In the genomic region with DNA sequence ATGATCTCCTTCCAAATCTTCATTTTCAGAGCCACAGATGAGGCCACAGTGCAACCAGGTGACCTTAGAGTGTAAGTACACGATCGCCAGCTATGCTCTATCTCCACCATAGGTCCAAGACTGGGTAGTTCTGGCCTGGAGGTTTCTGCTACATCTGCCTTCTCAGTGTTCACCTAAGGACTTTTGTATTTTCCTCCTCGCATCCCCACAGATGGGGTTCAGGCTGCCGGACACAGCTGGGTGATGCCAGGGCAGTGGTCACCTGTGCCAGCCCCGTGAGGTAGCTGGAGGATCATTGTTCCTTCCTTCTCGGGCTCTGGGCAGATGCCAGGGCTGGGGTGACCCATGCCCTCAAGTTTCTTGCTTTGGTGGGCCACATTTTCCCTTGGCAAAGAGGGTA, we compare ENCODE assay signal across 8 cellular contexts. TPM values are rescaled to one million over a fixed set of nuclear protein-coding genes. Genes with fewer than 3 reads are reported as not detected.
DNase-seq lines count a peak whose midpoint lies in the region; ATAC-seq, FAIRE-seq and TF ChIP-seq lines count a peak whose summit lies in the region.
"Not testable (repeated sequence)": the region's sequence is repeated elsewhere in the genome, so short reads cannot be mapped to it uniquely, and the experiment has no call there.

Gene NPIPB12 (minus strand): TSS at position 101 of the 400 bp plus-strand sequence.

- not testable (repeated sequence) for BruUV-seq in A673 (replicated peaks; lab: Mats Ljungman, UMichigan); Panc1 (replicated peaks; lab: Mats Ljungman, UMichigan)

- H3K27ac Mint-ChIP-seq in neural crest cell (ENCODE audit: unreplicated experiment) = not testable (repeated sequence)

- not testable (repeated sequence) for FAIRE-seq in kidney (lab: Jason Lieb, UNC)

- POLR2A ChIA-PET in A673 (lab: Charles Lee; ENCODE audit: low non-redundant PET); Panc1 (lab: Charles Lee); activated CD8-positive, alpha-beta memory T cell treated with anti-CD3 and anti-CD28 coated beads for 36 hours (lab: Charles Lee): not testable (repeated sequence)

- not testable (repeated sequence) for H3K9me3 ChIP-seq in A673 (ENCODE audit: low read depth, low read length, poor library complexity, severe bottlenecking); Panc1 (ENCODE audit: control insufficient read depth, insufficient read depth, low read depth, low read length); breast epithelium; kidney (ENCODE audit: control insufficient read depth in 1 of 2, low read length in 2 of 2); spleen

- not testable (repeated sequence) for H3K27me3 ChIP-seq in A673 (replicated peaks; ENCODE audit: insufficient read depth, low read depth, low read length, poor library complexity); Panc1 (ENCODE audit: control insufficient read depth, insufficient read depth, low read length); breast epithelium; spleen (replicated peaks in 1 of 7)

- not testable (repeated sequence) for H3K4me1 Mint-ChIP-seq in neural crest cell

- H3K36me3 ChIP-seq in A673 (ENCODE audit: insufficient read depth, low read length, poor library complexity, severe bottlenecking); Panc1 (ENCODE audit: control insufficient read depth, insufficient read depth, low read length); breast epithelium; kidney (ENCODE audit: control insufficient read depth in 1 of 2, insufficient read depth in 2 of 2, low read length in 2 of 2); spleen: not testable (repeated sequence)

- not testable (repeated sequence) for H3K36me3 Mint-ChIP-seq in neural crest cell (ENCODE audit: low read depth)

- TF ChIP-seq POLR2A in breast epithelium (IDR thresholded peaks at IDR 0.05); spleen (IDR thresholded peaks at IDR 0.05): not testable (repeated sequence)

- intact Hi-C loops in A673 (cut with micrococcal nuclease; ENCODE audit: unreplicated experiment); Panc1 (cut with micrococcal nuclease; ENCODE audit: unreplicated experiment); breast epithelium (cut with DNase I; ENCODE audit: low total_unique reads); kidney (cut with DNase I); spleen (cut with DNase I; ENCODE audit: low total_unique reads): not testable (repeated sequence)

- H3K9ac ChIP-seq in kidney (ENCODE audit: low read length in 2 of 2) = not testable (repeated sequence)

- WGBS in spleen, 5 donors = 92 to 96% (median 96%) methylated on average over 2 of the region's 6 CpGs; no CpG with 5 or more reads in 2 of the 5 donors

- H3K4me1 ChIP-seq in A673 (ENCODE audit: insufficient read depth, low read length, poor library complexity, severe bottlenecking); Panc1 (ENCODE audit: control insufficient read depth, insufficient read depth, low read length); breast epithelium; kidney (ENCODE audit: control insufficient read depth in 1 of 2, insufficient read depth in 1 of 2, low read depth in 1 of 2, low read length in 2 of 2); spleen: not testable (repeated sequence)

- CTCF ChIA-PET in A673 (lab: Charles Lee); Panc1 (lab: Charles Lee); activated CD8-positive, alpha-beta memory T cell treated with anti-CD3 and anti-CD28 coated beads for 36 hours (lab: Charles Lee): not testable (repeated sequence)

- TF ChIP-seq CTCF in A673 (conservative IDR thresholded peaks at IDR 0.05; ENCODE audit: low read depth, low read length); Panc1 (IDR thresholded peaks at IDR 0.05); breast epithelium (IDR thresholded peaks at IDR 0.05); fibroblast of villous mesenchyme (IDR thresholded peaks at IDR 0.05; ENCODE audit: insufficient read depth, low read depth, low read length); kidney (IDR thresholded peaks at IDR 0.05; ENCODE audit: borderline replicate concordance, extremely low read depth, insufficient read depth); neural crest cell (conservative IDR thresholded peaks at IDR 0.05); spleen (IDR thresholded peaks at IDR 0.05 in 8 of 11, conservative IDR thresholded peaks at IDR 0.05 in 3 of 11): not testable (repeated sequence)

- not testable (repeated sequence) for ATAC-seq in Panc1

- H3K4me3 ChIP-seq in A673 (ENCODE audit: low read depth, low read length, poor library complexity, severe bottlenecking); Panc1 (ENCODE audit: low read depth in 2 of 2, low read length in 2 of 2); breast epithelium; fibroblast of villous mesenchyme (ENCODE audit: low read depth, low read length); kidney (ENCODE audit: low read length in 2 of 2); spleen: not testable (repeated sequence)

- not testable (repeated sequence) for DNase-seq in A673 (ENCODE audit: low spot score); Panc1 (ENCODE audit: low read depth, low spot score); breast epithelium (ENCODE audit: low spot score in 2 of 2); fibroblast of villous mesenchyme (ENCODE audit: low read depth); kidney; neural crest cell (ENCODE audit: low read depth, low spot score); spleen

- H3K9me3 Mint-ChIP-seq in neural crest cell = not testable (repeated sequence)

- not testable (repeated sequence) for H3K4me3 Mint-ChIP-seq in neural crest cell

- in situ Hi-C loops in Panc1 (cut with HindIII; ENCODE audit: low pct_unique_long_range_greater_than_20kb, low sequenced_read_pairs) = not testable (repeated sequence)

- H3K27me3 Mint-ChIP-seq in neural crest cell (ENCODE audit: low read depth) = not testable (repeated sequence)

- not testable (repeated sequence) for H3K27ac ChIP-seq in A673 (ENCODE audit: low read depth, low read length, poor library complexity, severe bottlenecking); Panc1 (ENCODE audit: low read length); breast epithelium; kidney (ENCODE audit: low read depth in 2 of 2, low read length in 2 of 2); spleen

RNA-seq across cellular contexts. Expression of gene NPIPB12, which starts in this region (rescaled TPM):
- total RNA-seq in A673 (2021) (68.6 and 73.2 TPM in 2 replicates), Panc1 (2021; ENCODE audit: unreplicated experiment) (55.3 TPM), breast epithelium (10 to 100 TPM; 49.5 to 84.9 (median 77.8) TPM), fibroblast of villous mesenchyme (15.1 and 18.4 TPM in 2 replicates), kidney (68.1 TPM), neural crest cell (55.9 and 57.0 TPM in 2 replicates), spleen (100 to 1,000 TPM in 5 of 7 donors, 10 to 100 TPM in 2; 61.8 to 142 (median 130) TPM)
- 46.9 TPM for polyA plus RNA-seq in Panc1 (2012; ENCODE audit: insufficient read length)
- total RNA-seq in activated CD8-positive, alpha-beta memory T cell treated with anti-CD3 and anti-CD28 coated beads for 36 hours = 10 to 100 TPM; 63.5 to 65.4 TPM
- polyA plus RNA-seq in kidney (ENCODE audit: insufficient read depth, low read depth, low replicate concordance) (10.6 TPM), spleen (100 to 1,000 TPM in 1 of 3 donors, 10 to 100 TPM in 2; 49.1 to 115 (median 56.6) TPM)
